In the genomic region with DNA sequence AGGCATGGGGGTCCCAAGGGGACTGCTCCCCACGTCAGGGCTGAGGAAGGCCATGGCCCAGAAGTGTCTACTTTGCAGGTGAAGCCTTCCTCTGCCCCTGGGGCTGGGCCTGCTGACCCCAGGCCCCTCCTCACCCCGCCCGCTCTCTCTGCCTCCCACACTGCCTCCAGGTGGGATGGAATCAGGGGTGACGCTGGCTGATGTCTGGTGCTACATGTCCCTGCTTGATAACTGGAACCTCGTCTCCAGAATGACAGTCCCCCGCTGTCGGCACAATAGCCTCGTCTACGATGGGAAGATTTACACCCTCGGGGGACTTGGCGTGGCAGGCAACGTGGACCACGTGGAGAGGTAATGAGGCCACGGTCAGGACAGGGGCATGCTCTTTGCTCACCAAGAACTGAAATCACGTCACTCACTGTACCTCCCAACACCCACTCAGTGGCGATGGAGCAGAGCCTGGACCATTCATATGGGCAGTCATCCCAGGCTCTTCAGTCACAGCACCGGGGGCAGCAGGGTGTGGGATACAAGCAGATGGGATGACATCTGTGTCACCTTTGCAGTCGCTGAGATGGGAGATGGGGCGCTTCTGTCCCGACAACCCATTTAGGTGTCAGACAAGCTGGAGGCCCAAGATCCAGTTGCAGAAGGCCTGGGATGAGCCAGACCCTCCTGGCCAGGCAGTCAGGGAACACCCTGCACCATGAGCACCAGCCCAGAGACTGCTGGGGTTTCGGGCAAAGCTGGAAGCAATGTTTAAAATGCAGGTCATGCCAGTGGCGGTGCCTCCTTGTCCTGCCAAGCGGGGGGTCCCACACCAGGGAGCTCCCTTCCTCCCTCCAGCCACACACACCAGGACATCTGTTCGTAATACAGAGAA, we compare ENCODE assay signal across 20 cellular contexts.
DNase-seq lines count a peak whose midpoint lies in the region; ATAC-seq and TF ChIP-seq lines count a peak whose summit lies in the region.
"Had no signal": no experiment of that assay in that cellular context is flagged by ENCODE, and none has a peak within 500 bp of the region (broad histone marks: within the 10 kb centered on the region; RNA-seq: fewer than 3 reads in every experiment).

No MANE protein-coding gene starts in this region.

- H3K27me3 ChIP-seq in layer of hippocampus (ENCODE audit: control insufficient read depth, insufficient read depth, low read length): no peaks in the 10 kb centered on the region
- H3K27me3 ChIP-seq in tibial artery: no peaks in the 10 kb centered on the region
- H3K27me3 ChIP-seq in uterus: no peaks in the 10 kb centered on the region
- H3K27me3 ChIP-seq: Peyer's patch had no signal

- TF ChIP-seq CTCF in tibial artery (IDR thresholded peaks at IDR 0.05): no peak
- TF ChIP-seq CTCF in uterus (IDR thresholded peaks at IDR 0.05): no peak

- TF ChIP-seq POLR2A in uterus (IDR thresholded peaks at IDR 0.05): no peak

- DNase-seq in left cardiac atrium (peak; percentile 14), Right ventricle myocardium superior (no peak), tibial artery (peak; percentile 15 to 61), uterus (no peak), NCI-H82 treated with DMSO at 0.1 percent for 48 hours (lab: John Stamatoyannopoulos, UW; ENCODE audit: unreplicated experiment) (no peak)
- DNase-seq: CD4-positive, alpha-beta T cell; GDM1; H9; Karpas-422; NCI-H1417 treated with DMSO at 0.1 percent for 48 hours; NCI-H2029 treated with DMSO at 0.1 percent for 48 hours; NCI-H2171 treated with DMSO at 0.1 percent for 48 hours; NCI-H446 treated with DMSO at 0.1 percent for 48 hours; NK-92 treated with Interleukin-12 subunit alpha and Interleukin-12 subunit beta, amount 100 ng/mL, for 24 hours; Peyer's patch had no signal

- no peak for ATAC-seq in left cardiac atrium
- ATAC-seq in Right ventricle myocardium superior (ENCODE audit: poor library complexity): no peak
- no peak for ATAC-seq in GM19023 (IDR thresholded peaks at IDR 0.05; ENCODE audit: unreplicated experiment)
- ATAC-seq: Right ventricle myocardium inferior had no signal

- H3K36me3 ChIP-seq in tibial artery: peaks cover 43 to 92% (median 75%) of the 10 kb centered on the region in 3 donors
- H3K36me3 ChIP-seq in uterus: no peaks in the 10 kb centered on the region

- H3K4me1 ChIP-seq in tibial artery (no peaks in the 10 kb centered on the region), uterus (no peaks in the 10 kb centered on the region)
- H3K4me1 ChIP-seq: Caco-2, Peyer's patch had no signal

- peak overlapping the region; percentile 2 for H3K27ac ChIP-seq in angular gyrus (ENCODE audit: low read depth, low read length)
- peak overlapping the region; percentile 27 for H3K27ac ChIP-seq in layer of hippocampus (ENCODE audit: low read depth, low read length)
- no peak overlapping the region for H3K27ac ChIP-seq in tibial artery
- H3K27ac ChIP-seq in uterus: no peak overlapping the region
- H3K27ac ChIP-seq: Peyer's patch had no signal

- H3K9me3 ChIP-seq in tibial artery (no peaks in the 10 kb centered on the region), uterus (no peaks in the 10 kb centered on the region)
- H3K9me3 ChIP-seq: Caco-2, Peyer's patch had no signal

- intact Hi-C loops in left cardiac atrium (cut with DNase I) (no loop called here), Right ventricle myocardium superior (cut with DNase I) (no loop called here), tibial artery (cut with DNase I; ENCODE audit: low total_unique reads) (no loop called here), uterus (cut with DNase I; ENCODE audit: low total_unique reads) (no loop called here)

- H3K4me3 ChIP-seq in tibial artery: no peak overlapping the region
- H3K4me3 ChIP-seq in uterus: no peak overlapping the region
- H3K4me3 ChIP-seq: Peyer's patch had no signal

Comparison
In these comparisons a context has a peak if more than half of its experiments do, and no peak if none do; other contexts are left out.
1. DNase-seq: peak in left cardiac atrium (single experiment) and tibial artery (2 of 2); none in Right ventricle myocardium superior (single experiment), uterus (0 of 2) and NCI-H82 treated with DMSO at 0.1 percent for 48 hours (single experiment).
2. H3K27ac ChIP-seq: peak in angular gyrus (single experiment) and layer of hippocampus (single experiment); none in tibial artery (0 of 2) and uterus (0 of 2).